In the genomic region with DNA sequence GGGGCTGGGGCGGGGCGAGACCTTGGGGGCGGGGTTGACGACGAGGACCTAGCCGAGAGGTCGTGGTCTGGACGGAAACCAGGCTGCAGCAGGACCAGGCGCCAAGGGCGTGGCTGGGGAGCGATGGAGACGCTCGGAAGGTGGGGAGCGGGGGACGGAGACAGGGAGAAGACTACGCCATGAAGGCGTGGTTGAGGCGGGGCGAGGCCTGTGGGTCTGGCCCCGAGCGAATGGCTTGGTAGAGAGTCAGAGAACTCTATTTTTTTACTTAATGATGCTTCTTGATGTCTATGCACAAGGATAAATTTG, we compare ENCODE assay signal across 1 cellular context.
TF ChIP-seq lines count a peak whose summit lies in the region.

No MANE protein-coding gene starts in this region.

TF ChIP-seq in IMR-90, 13 proteins besides CTCF, POLR2A, EP300 and RAD21:
- no peak for TF ChIP-seq SMC3 (IDR thresholded peaks at IDR 0.05; ENCODE audit: low read depth, low read length)
- no peak for TF ChIP-seq BHLHE40 (IDR thresholded peaks at IDR 0.05; ENCODE audit: low read depth, low read length)
